8 cellular contexts compared by ENCODE assay signal in genomic region chr14:23034498-23035302, GRCh38. TPM values are rescaled to one million over a fixed set of nuclear protein-coding genes. Genes with fewer than 3 reads are reported as not detected.
DNase-seq lines count a peak whose midpoint lies in the region; TF ChIP-seq lines count a peak whose summit lies in the region.

Gene PSMB5, minus strand, starts transcription at chr14:23034900. Its CDS starts 19 bp downstream, at chr14:23034881.

- peak within 1 kb of the TSS; percentile 26 for H2BK5ac ChIP-seq in H9 (ENCODE audit: insufficient read length, low read length)

- H4K5ac ChIP-seq in H9 (ENCODE audit: insufficient read length, low read depth, low read length), result peak within 1 kb of the TSS; percentile 46

- no peaks in the 10 kb centered on the region for H3K27me3 Mint-ChIP-seq in H9 (ENCODE audit: low read depth)

- H3K4me1 ChIP-seq in H9 (ENCODE audit: insufficient read depth, low read length) (no peaks in the 10 kb centered on the region), ovary (ENCODE audit: insufficient read depth) (peaks cover 4% of the 10 kb centered on the region), tibial nerve (peaks cover 0 to 19% (median 9%) of the 10 kb centered on the region in 4 donors)

- H3K14ac ChIP-seq in H9 (ENCODE audit: insufficient read depth, low read length), result peak within 1 kb of the TSS; percentile 80

- H3K4me2 ChIP-seq in H9 (ENCODE audit: insufficient read depth, insufficient read length, low read length), result peak within 1 kb of the TSS; percentile 36

- H3K9me3 ChIP-seq in H9 (ENCODE audit: control insufficient read depth, low read depth, low read length), result no peaks in the 10 kb centered on the region
- H3K9me3 ChIP-seq in ovary, result no peaks in the 10 kb centered on the region
- no peaks in the 10 kb centered on the region for H3K9me3 ChIP-seq in tibial nerve

- H2BK20ac ChIP-seq in H9 (ENCODE audit: low read depth, low read length, poor library complexity, severe bottlenecking), result no peak within 1 kb of the TSS

- no peaks in the 10 kb centered on the region for H4K20me1 ChIP-seq in H9 (ENCODE audit: control insufficient read depth, insufficient read depth, insufficient read length)

- peak within 1 kb of the TSS; percentile 70 for H2AFZ ChIP-seq in H9 (ENCODE audit: low read length)

- H3K23ac ChIP-seq in H9 (ENCODE audit: insufficient read length, low read depth, low read length), result no peak within 1 kb of the TSS

- peaks cover 5% of the 10 kb centered on the region for H3K23me2 ChIP-seq in H9 (ENCODE audit: insufficient read length, low read depth, low read length, poor library complexity, severe bottlenecking)

- TF ChIP-seq EP300 in ovary (IDR thresholded peaks at IDR 0.05) (no peak), tibial nerve (IDR thresholded peaks at IDR 0.05) (peak; percentile 64 to 85)

- H3K79me2 ChIP-seq in H9 (ENCODE audit: insufficient read depth, low read length), result peaks cover 5% of the 10 kb centered on the region; the same call in 1 of the 2 replicates

- peak within 1 kb of the TSS; percentile 89 for H3K18ac ChIP-seq in H9 (ENCODE audit: insufficient read length, low read depth, low read length)

- no peak within 1 kb of the TSS for H2AK5ac ChIP-seq in H9 (ENCODE audit: insufficient read length, low read length)

- H4K8ac ChIP-seq in H9 (replicated peaks; ENCODE audit: insufficient read length, low read depth, low read length), result no peak within 1 kb of the TSS

- peak within 1 kb of the TSS; percentile 97 for H3K4me3 ChIP-seq in NB4 (ENCODE audit: low read depth, low read length)
- H3K4me3 ChIP-seq in ovary, result peak within 1 kb of the TSS; percentile 66
- H3K4me3 ChIP-seq in tibial nerve, result peak within 1 kb of the TSS; percentile 51 to 81 (median 70)

- peak within 1 kb of the TSS; percentile 96 for H3K4me3 Mint-ChIP-seq in H9

- TF ChIP-seq POLR2A in NB4 (IDR thresholded peaks at IDR 0.05; ENCODE audit: extremely low read depth, insufficient read length), result peak; percentile 82
- TF ChIP-seq POLR2A in ovary (IDR thresholded peaks at IDR 0.05), result no peak
- peak in 1 of 2 donors; percentile 44 for TF ChIP-seq POLR2A in tibial nerve (IDR thresholded peaks at IDR 0.05)

- H3K4me1 Mint-ChIP-seq in H9, result peaks cover 10 to 18% of the 10 kb centered on the region in 2 experiments

- DNase-seq in ELR (ENCODE audit: low read depth) (peak; percentile 97), H9 (peak; percentile 95), NB4 (ENCODE audit: low read depth) (peak; percentile 97), globus pallidus (ENCODE audit: low spot score) (peak; percentile 95), ovary (peak; percentile 84 to 92 (median 86)), tibial nerve (ENCODE audit: low spot score in 2 of 2) (peak; percentile 79 to 88), Kasumi-1 (lab: John Stamatoyannopoulos, UW) (no peak)
- peak; percentile 77 for DNase-seq in activated T-helper 9 cell treated with anti-CD3 and anti-CD28 coated beads, Interleukin-2, amount 50 U/mL, for 16 hours (ENCODE audit: low read depth)

- H3K27me3 ChIP-seq in H9 (ENCODE audit: insufficient read depth, low read length) (no peaks in the 10 kb centered on the region), ovary (no peaks in the 10 kb centered on the region), tibial nerve (no peaks in the 10 kb centered on the region)

- no peaks in the 10 kb centered on the region for H3K79me1 ChIP-seq in H9 (ENCODE audit: insufficient read depth, low read depth, low read length, poor library complexity, severe bottlenecking)

- H3K56ac ChIP-seq in H9 (ENCODE audit: insufficient read length, low read depth, low read length), result no peak within 1 kb of the TSS

- H3K9ac ChIP-seq in H9 (ENCODE audit: extremely low read depth, insufficient read length, low read length), result peak within 1 kb of the TSS; percentile 95

- H3K27ac ChIP-seq in H9 (ENCODE audit: insufficient read length, low read depth, low read length) (peak within 1 kb of the TSS; percentile 77), ovary (peak within 1 kb of the TSS; percentile 54 to 94), tibial nerve (peak within 1 kb of the TSS; percentile 88 to 97 (median 92))

- no CpG with 5 or more reads among the region's 36 CpGs for WGBS in H9 (ENCODE audit: extremely low coverage, insufficient read length, low lambda C conversion rate)
- 0 to 1% (median 0%) methylated on average over 36 of the region's 36 CpGs for WGBS in ovary, 3 donors
- 0 to 1% methylated on average over 25 to 32 of the region's 36 CpGs for WGBS in tibial nerve, 2 donors

- no peak within 1 kb of the TSS for H2BK120ac ChIP-seq in H9 (ENCODE audit: low read depth, low read length, poor library complexity, severe bottlenecking)

- H3K36me3 ChIP-seq in ovary, result no peaks in the 10 kb centered on the region
- H3K36me3 ChIP-seq in tibial nerve, result peaks cover 0 to 37% (median 11%) of the 10 kb centered on the region in 3 donors

- H2BK15ac ChIP-seq in H9 (ENCODE audit: low read depth, low read length), result no peak within 1 kb of the TSS

- peaks cover 24 to 39% (median 27%) of the 10 kb centered on the region in 3 experiments for H3K36me3 Mint-ChIP-seq in H9 (ENCODE audit: insufficient read depth in 1 of 3, low read depth in 3 of 3)

- H4K91ac ChIP-seq in H9 (ENCODE audit: insufficient read length, low read depth, low read length), result no peak within 1 kb of the TSS

- no peak within 1 kb of the TSS for H3K4ac ChIP-seq in H9 (ENCODE audit: low read depth, low read length)

- TF ChIP-seq CTCF in H9 (conservative IDR thresholded peaks at IDR 0.05) (no peak), NB4 (IDR thresholded peaks at IDR 0.05; ENCODE audit: low read depth, low read length) (no peak), ovary (IDR thresholded peaks at IDR 0.05) (no peak), tibial nerve (IDR thresholded peaks at IDR 0.05) (peak in 2 of 5 experiments; percentile 28 to 52)

- intact Hi-C loops in ovary (cut with DNase I), result no loop called here

- no peak within 1 kb of the TSS for H2BK12ac ChIP-seq in H9 (ENCODE audit: insufficient read length, low read depth, low read length)

- H3K9me3 Mint-ChIP-seq in H9, result no peaks in the 10 kb centered on the region

- peak within 1 kb of the TSS; percentile 99 to 100 (median 99) for H3K27ac Mint-ChIP-seq in H9

- H3T11ph ChIP-seq in H9 (ENCODE audit: low read length), result no peak within 1 kb of the TSS

RNA-seq across cellular contexts. Expression of gene PSMB5, which starts in this region (rescaled TPM):
- total RNA-seq in H9 (2021), result 252 and 253 TPM in 2 replicates
- total RNA-seq in ovary, result 100 to 1,000 TPM in 1 of 7 donors, 10 to 100 TPM in 6; 65.3 to 144 (median 77.4) TPM
- 100 to 1,000 TPM in 1 of 2 donors, 10 to 100 TPM in 1; 79.9 to 112 TPM for polyA plus RNA-seq in ovary
- 100 to 1,000 TPM in 3 of 4 donors, 10 to 100 TPM in 1; 90.2 to 154 (median 113) TPM for total RNA-seq in tibial nerve

Comparison
In these comparisons a context has a peak if more than half of its experiments do, and no peak if none do; other contexts are left out.
1. DNase-seq: peak in ELR (single experiment), H9 (single experiment), NB4 (single experiment), activated T-helper 9 cell treated with anti-CD3 and anti-CD28 coated beads, Interleukin-2, amount 50 U/mL, for 16 hours (single experiment), globus pallidus (single experiment), ovary (5 of 5) and tibial nerve (2 of 2); none in Kasumi-1 (0 of 2).
2. Peak in every context shown above with its lines, with median percentiles within 50 percentile points of each other: H3K27ac ChIP-seq and H3K4me3 ChIP-seq.